8 cellular contexts compared by ENCODE assay signal in the genomic region with DNA sequence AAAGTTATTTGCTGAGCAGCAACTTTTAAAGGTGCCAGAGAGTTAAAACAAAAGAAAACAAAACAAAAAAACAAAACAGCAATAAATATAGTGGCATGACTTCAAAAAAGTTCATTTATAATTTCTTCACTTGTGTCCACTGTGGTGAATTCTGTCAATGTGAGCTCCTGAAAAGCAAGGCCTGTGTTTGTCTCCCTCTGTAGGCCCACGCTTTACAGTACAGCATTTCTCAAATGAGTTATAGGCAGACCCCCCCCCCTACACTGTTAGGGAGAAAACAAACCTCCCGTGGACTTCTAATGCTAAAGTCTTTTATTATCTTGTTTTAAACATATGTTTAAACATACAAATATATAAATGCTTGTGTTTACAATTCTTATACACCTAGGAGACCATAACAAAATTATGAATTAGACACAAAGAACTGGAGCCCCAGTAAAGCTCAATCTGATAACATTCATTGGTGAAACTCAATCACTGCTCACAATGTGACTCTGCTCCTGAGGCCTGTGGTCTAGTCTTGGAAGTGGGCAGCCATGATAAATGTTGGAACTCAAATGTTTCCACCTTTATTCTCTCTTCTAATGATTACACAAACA. TPM values are rescaled to one million over a fixed set of nuclear protein-coding genes. Genes with fewer than 3 reads are reported as not detected.
DNase-seq lines count a peak whose midpoint lies in the region; ATAC-seq and TF ChIP-seq lines count a peak whose summit lies in the region.

No MANE protein-coding gene starts in this region.

- no peak overlapping the region for H3K9ac ChIP-seq in DND-41 (ENCODE audit: low read depth, low read length)

- H3K4me2 ChIP-seq in DND-41 (ENCODE audit: insufficient read depth, low read length) (no peak overlapping the region), hepatocyte (no peak overlapping the region)

- intact Hi-C loops in testis (cut with DNase I; ENCODE audit: low total_unique reads) = loop anchor here (10.0 kb wide), 1 partner anchor 592 kb away; no protein-coding TSS in a partner anchor

- H3K27ac ChIP-seq in DND-41 (ENCODE audit: low read length) (no peak overlapping the region), hepatocyte (no peak overlapping the region), testis (no peak overlapping the region)

- no peaks in the 10 kb centered on the region for H3K9me2 ChIP-seq in hepatocyte (replicated peaks; ENCODE audit: insufficient read depth)

- no peaks in the 10 kb centered on the region for H4K20me1 ChIP-seq in DND-41 (ENCODE audit: insufficient read depth, low read length)
- H4K20me1 ChIP-seq in hepatocyte (ENCODE audit: insufficient read depth, poor library complexity, severe bottlenecking) = no peaks in the 10 kb centered on the region

- H3K79me2 ChIP-seq in DND-41 (ENCODE audit: insufficient read depth, low read length) = no peaks in the 10 kb centered on the region
- H3K79me2 ChIP-seq in hepatocyte = no peaks in the 10 kb centered on the region

- H3K4me1 ChIP-seq in DND-41 (ENCODE audit: insufficient read depth, low read length) (no peaks in the 10 kb centered on the region), hepatocyte (ENCODE audit: insufficient read depth) (no peaks in the 10 kb centered on the region), testis (no peaks in the 10 kb centered on the region)

- H3K36me3 ChIP-seq in DND-41 (ENCODE audit: insufficient read depth, low read length) (no peaks in the 10 kb centered on the region), hepatocyte (replicated peaks; ENCODE audit: insufficient read depth, low read depth) (no peaks in the 10 kb centered on the region), testis (ENCODE audit: low read depth, missing control alignments) (no peaks in the 10 kb centered on the region)

- TF ChIP-seq POLR2A in testis (IDR thresholded peaks at IDR 0.05) = no peak

- TF ChIP-seq CTCF in DND-41 (IDR thresholded peaks at IDR 0.05; ENCODE audit: borderline replicate concordance, extremely low read depth, low read length, poor library complexity, severe bottlenecking) (peak; percentile 53), hepatocyte (IDR thresholded peaks at IDR 0.05; ENCODE audit: poor library complexity) (peak; percentile 73), testis (IDR thresholded peaks at IDR 0.05) (peak in 2 of 3 experiments; percentile 67 to 68)

- ATAC-seq in DND-41 (ENCODE audit: insufficient read depth, low read depth) = peak; percentile 65
- ATAC-seq in HG03354 (IDR thresholded peaks at IDR 0.05; ENCODE audit: poor library complexity, severe bottlenecking, unreplicated experiment) = no peak
- ATAC-seq in HG03342 (IDR thresholded peaks at IDR 0.05; ENCODE audit: unreplicated experiment) = no peak

- H3K4me3 ChIP-seq in DND-41 (ENCODE audit: low read depth in 1 of 2, low read length in 2 of 2) (no peak overlapping the region), hepatocyte (no peak overlapping the region), testis (no peak overlapping the region)

- peaks cover 4% of the 10 kb centered on the region for H3K27me3 ChIP-seq in DND-41 (ENCODE audit: insufficient read depth, low read length, poor library complexity)
- H3K27me3 ChIP-seq in hepatocyte = no peaks in the 10 kb centered on the region
- H3K27me3 ChIP-seq in testis = no peaks in the 10 kb centered on the region

- no peak overlapping the region for H2AFZ ChIP-seq in DND-41 (ENCODE audit: low read depth, low read length)
- no peak overlapping the region for H2AFZ ChIP-seq in hepatocyte

- peak; percentile 11 for DNase-seq in DND-41
- DNase-seq in LoVo (ENCODE audit: low spot score) = peak; percentile 38
- DNase-seq in amniotic stem cell (lab: John Stamatoyannopoulos, UW) = peak; percentile 8
- DNase-seq in hepatocyte (ENCODE audit: low spot score) = peak; percentile 64
- peak; percentile 68 for DNase-seq in testis
- DNase-seq in NCI-H2171 (lab: John Stamatoyannopoulos, UW) = no peak

- H3K9me3 ChIP-seq in DND-41 (ENCODE audit: insufficient read depth, low read length, severe bottlenecking) = no peaks in the 10 kb centered on the region
- H3K9me3 ChIP-seq in hepatocyte (ENCODE audit: low read depth) = no peaks in the 10 kb centered on the region
- H3K9me3 ChIP-seq in testis = no peaks in the 10 kb centered on the region

- WGBS in hepatocyte (ENCODE audit: low lambda C conversion rate, missing lambda C conversion rate) = 25% methylated on average over 2 of the region's 2 CpGs
- WGBS in testis, 2 donors = 40 to 45% methylated on average over 2 of the region's 2 CpGs

RNA-seq across cellular contexts. Expression of a gene that starts 47.0 kb away (rescaled TPM):
- total RNA-seq in hepatocyte = 135 and 136 TPM in 2 replicates
- polyA plus RNA-seq in hepatocyte = 79.6 and 82.1 TPM in 2 replicates
- total RNA-seq in testis = 10 to 100 TPM; 30.5 to 37.2 TPM
- polyA plus RNA-seq in testis (ENCODE audit: insufficient read depth, low read depth, low replicate concordance) = 44.5 TPM
